8 cellular contexts compared by ENCODE assay signal in genomic region chr1:156053770-156054499, GRCh38. TPM values are rescaled to one million over a fixed set of nuclear protein-coding genes. Genes with fewer than 3 reads are reported as not detected.
DNase-seq lines count a peak whose midpoint lies in the region; ATAC-seq and TF ChIP-seq lines count a peak whose summit lies in the region.

UBQLN4 (minus strand) TSS chr1:156053798; CDS start chr1:156053701, 97 bp downstream.

- in situ Hi-C loops in astrocyte of the cerebellum (cut with HindIII; ENCODE audit: low sequenced_read_pairs): no loop called here

- ATAC-seq in HG02642 (IDR thresholded peaks at IDR 0.05; ENCODE audit: poor library complexity, unreplicated experiment) (peak; percentile 55), sciatic nerve (peak; percentile 72), HG02840 (IDR thresholded peaks at IDR 0.05; ENCODE audit: low FRiP score, unreplicated experiment) (no peak)

- H3K4me3 ChIP-seq in astrocyte of the cerebellum (ENCODE audit: low read depth, low read length): peak within 1 kb of the TSS; percentile 98

- DNase-seq in GM03348 (ENCODE audit: low spot score) (peak; percentile 96), NCI-H187 (lab: John Stamatoyannopoulos, UW) (peak; percentile 91 to 96), T1000 (lab: John Stamatoyannopoulos, UW) (peak; percentile 73), astrocyte of the cerebellum (ENCODE audit: low read depth) (peak; percentile 55), hippocampal formation (lab: John Stamatoyannopoulos, UW) (peak; percentile 88 to 91), sciatic nerve (ENCODE audit: low spot score) (peak; percentile 93)

- intact Hi-C loops in sciatic nerve (cut with DNase I): no loop called here

- peak; percentile 47 for TF ChIP-seq CTCF in astrocyte of the cerebellum (IDR thresholded peaks at IDR 0.05; ENCODE audit: low read depth, low read length, missing control alignments)

RNA-seq across cellular contexts. Expression of gene UBQLN4, which starts in this region (rescaled TPM):
- total RNA-seq in sciatic nerve: 37.6 TPM
